In genomic region chr7:77697535-77697831, GRCh38 we compare ENCODE assay signal across 8 cellular contexts.
DNase-seq lines count a peak whose midpoint lies in the region; ATAC-seq and TF ChIP-seq lines count a peak whose summit lies in the region.

No MANE protein-coding gene starts in this region.

- H3K9me3 Mint-ChIP-seq in nephron progenitor cell: peaks cover 12% of the 10 kb centered on the region

- TF ChIP-seq CTCF in nephron progenitor cell (IDR thresholded peaks at IDR 0.05): no peak

- DNase-seq in SIG-M5 treated with dmso at 0.1 percent for 504 hours (lab: John Stamatoyannopoulos, UW; ENCODE audit: unreplicated experiment) (peak; percentile 83), SIG-M5 (lab: John Stamatoyannopoulos, UW) (no peak), T-helper 1 cell (peak in 3 of 5 donors; percentile 8 to 18 (median 13)), epithelial cell of prostate (ENCODE audit: low read depth, low spot score) (no peak), nephron progenitor cell (peak; percentile 16), GOT3 (lab: John Stamatoyannopoulos, UW) (no peak), OCI-M2 (lab: John Stamatoyannopoulos, UW; ENCODE audit: unreplicated experiment) (no peak)

- H3K27ac ChIP-seq in epithelial cell of prostate: peak overlapping the region; percentile 73

- ATAC-seq in HG03571 (IDR thresholded peaks at IDR 0.05; ENCODE audit: unreplicated experiment): no peak

- peaks cover 46% of the 10 kb centered on the region for H3K36me3 Mint-ChIP-seq in nephron progenitor cell (ENCODE audit: low read depth)

- no peaks in the 10 kb centered on the region for H3K27me3 Mint-ChIP-seq in nephron progenitor cell (ENCODE audit: low read depth, poor library complexity)

- peak overlapping the region; percentile 97 for H3K4me3 Mint-ChIP-seq in nephron progenitor cell

- H3K4me1 Mint-ChIP-seq in nephron progenitor cell: peaks cover 59% of the 10 kb centered on the region

- peak overlapping the region; percentile 98 for H3K27ac Mint-ChIP-seq in nephron progenitor cell

Comparison
In these comparisons a context has a peak if more than half of its experiments do, and no peak if none do; other contexts are left out.
1. DNase-seq: peak in SIG-M5 treated with dmso at 0.1 percent for 504 hours (single experiment), T-helper 1 cell (3 of 5) and nephron progenitor cell (single experiment); none in SIG-M5 (single experiment), epithelial cell of prostate (single experiment), GOT3 (single experiment) and OCI-M2 (single experiment).